In the genomic region with DNA sequence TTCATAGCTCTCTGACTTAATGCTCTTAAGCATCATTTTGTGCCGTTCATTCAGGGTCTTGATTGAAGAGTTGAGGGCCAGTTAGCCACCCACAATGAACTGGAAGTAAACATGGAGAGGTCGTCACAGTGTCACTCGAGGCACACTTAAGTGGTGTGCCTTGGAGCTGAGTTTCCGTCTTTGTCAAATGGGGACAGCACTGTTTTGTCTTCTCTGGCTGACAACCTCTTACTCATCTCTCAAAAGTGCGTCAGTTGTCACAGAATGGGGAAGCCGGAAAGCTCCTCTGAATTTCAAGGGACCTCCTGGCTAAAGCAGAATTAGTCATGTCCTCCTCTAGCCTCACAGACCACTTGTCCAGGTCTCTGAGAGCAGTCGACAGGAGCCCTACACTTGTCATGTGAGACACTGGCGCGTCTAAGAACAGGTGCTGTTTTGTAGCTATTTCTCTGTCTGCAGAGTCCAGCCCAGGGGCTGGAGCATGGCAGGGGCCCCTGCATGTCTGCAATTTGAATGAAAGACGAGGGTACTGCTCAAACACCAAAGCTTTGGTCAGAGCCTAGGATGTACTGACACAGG, we compare ENCODE assay signal across 7 cellular contexts.
A peak's percentile ranks its signal among the peaks of the same experiment; 100 is the strongest.
DNase-seq lines count a peak whose midpoint lies in the region; ATAC-seq, FAIRE-seq and TF ChIP-seq lines count a peak whose summit lies in the region.
"Not testable (repeated sequence)": the region's sequence is repeated elsewhere in the genome, so short reads cannot be mapped to it uniquely, and the experiment has no call there.

No MANE protein-coding gene starts in this region.

- not testable (repeated sequence) for H3K27ac ChIP-seq in K562 (ENCODE audit: extremely low read depth, low read depth, low read length); HepG2 (ENCODE audit: extremely low read length, insufficient read depth, low read length); upper lobe of right lung

- H3K9me3 ChIP-seq in K562 (replicated peaks; ENCODE audit: control insufficient read depth, insufficient read depth, low read depth, low read length); HepG2 (ENCODE audit: low read length); upper lobe of right lung: not testable (repeated sequence)

- not testable (repeated sequence) for H3K27me3 Mint-ChIP-seq in activated T-helper 17 cell treated with anti-CD3 and anti-CD28 coated beads, Interleukin-2, amount 50 U/mL, for 72 hours

- not testable (repeated sequence) for H3K4me1 ChIP-seq in K562 (replicated peaks in 1 of 2; ENCODE audit: control insufficient read depth in 2 of 2, insufficient read depth in 2 of 2, low read length in 2 of 2); HepG2 (ENCODE audit: insufficient read depth, low read length); upper lobe of right lung

- H3K4me3 ChIP-seq in K562; HepG2 (replicated peaks in 1 of 3; ENCODE audit: insufficient read depth in 1 of 3, low read depth in 2 of 3, low read length in 3 of 3); upper lobe of right lung: not testable (repeated sequence)

- not testable (repeated sequence) for H3K9me1 ChIP-seq in K562 (ENCODE audit: control insufficient read depth, insufficient read depth, low read length)

- not testable (repeated sequence) for TF ChIP-seq RAD21 in K562 (CRISPR knock-in tag; conservative IDR thresholded peaks at IDR 0.05 in 1 of 2, IDR thresholded peaks at IDR 0.05 in 1 of 2); HepG2 (CRISPR knock-in tag; IDR thresholded peaks at IDR 0.05)

- in situ Hi-C loops in K562 (cut with MboI); HepG2 (cut with HindIII; ENCODE audit: extremely low pct_ligation_motif_present, low pct_unique_long_range_greater_than_20kb): not testable (repeated sequence)

- peak; percentile 54 for ATAC-seq in activated T-helper 17 cell treated with anti-CD3 and anti-CD28 coated beads, Interleukin-2, amount 50 U/mL, for 72 hours (replicated peaks)
- not testable (repeated sequence) for ATAC-seq in K562
- ATAC-seq in HepG2 (peak; percentile 52), upper lobe of right lung (peak; percentile 31)

- H3K36me3 ChIP-seq in K562 (ENCODE audit: control insufficient read depth, insufficient read depth, low read length); HepG2 (replicated peaks in 1 of 2; ENCODE audit: control insufficient read depth in 1 of 2, insufficient read depth in 2 of 2, low read length in 2 of 2); upper lobe of right lung: not testable (repeated sequence)

- not testable (repeated sequence) for H2AFZ ChIP-seq in K562 (ENCODE audit: low read depth, low read length); HepG2 (ENCODE audit: low read length)

- not testable (repeated sequence) for H3K4me1 Mint-ChIP-seq in activated T-helper 17 cell treated with anti-CD3 and anti-CD28 coated beads, Interleukin-2, amount 50 U/mL, for 72 hours

- H3K4me2 ChIP-seq in K562 (ENCODE audit: insufficient read depth, low read length); HepG2 (ENCODE audit: low read depth, low read length): not testable (repeated sequence)

- TF ChIP-seq EP300 in K562 (IDR thresholded peaks at IDR 0.05; ENCODE audit: low read length); HepG2 (IDR thresholded peaks at IDR 0.05; ENCODE audit: low read depth in 2 of 2, low read length in 2 of 2); HepG2 (CRISPR knock-in tag; IDR thresholded peaks at IDR 0.05; ENCODE audit: borderline replicate concordance): not testable (repeated sequence)

- CTCF ChIA-PET in K562 (lab: Yijun Ruan, JAX; ENCODE audit: low intra/inter-chr PET ratio); HepG2 (lab: Yijun Ruan, JAX; ENCODE audit: low intra/inter-chr PET ratio, low total read pairs): not testable (repeated sequence)

- peak; percentile 26 for FAIRE-seq in K562 (lab: Jason Lieb, UNC)
- FAIRE-seq in HepG2 (lab: Jason Lieb, UNC), result not testable (repeated sequence)

- not testable (repeated sequence) for TF ChIP-seq CTCF in K562 (IDR thresholded peaks at IDR 0.05 in 2 of 3, conservative IDR thresholded peaks at IDR 0.05 in 1 of 3; ENCODE audit: insufficient read depth in 2 of 3, low read depth in 1 of 3, low read length in 3 of 3); HepG2 (CRISPR knock-in tag; IDR thresholded peaks at IDR 0.05); upper lobe of right lung (IDR thresholded peaks at IDR 0.05)

- H4K20me1 ChIP-seq in K562 (replicated peaks; ENCODE audit: control insufficient read depth, insufficient read depth, low read length); HepG2 (ENCODE audit: insufficient read depth, low read length): not testable (repeated sequence)

- not testable (repeated sequence) for TF ChIP-seq POLR2A in K562 (conservative IDR thresholded peaks at IDR 0.05); HepG2 (IDR thresholded peaks at IDR 0.05; ENCODE audit: insufficient read depth in 1 of 2, low read depth in 2 of 2, low read length in 2 of 2)

- intact Hi-C loops in K562 (cut with micrococcal nuclease); HepG2 (cut with micrococcal nuclease; ENCODE audit: unreplicated experiment); upper lobe of right lung (cut with DNase I): not testable (repeated sequence)

- H3K9ac ChIP-seq in K562 (ENCODE audit: insufficient read depth in 1 of 2, low read depth in 2 of 2, low read length in 2 of 2); HepG2 (ENCODE audit: insufficient read depth, low read depth, low read length): not testable (repeated sequence)

- POLR2A ChIA-PET in K562 (lab: Yijun Ruan, JAX); HepG2 (lab: Yijun Ruan, JAX): not testable (repeated sequence)

- DNase-seq in DMS79 treated with DMSO at 0.1 percent for 48 hours (lab: John Stamatoyannopoulos, UW), result peak; percentile 4
- DNase-seq in NCI-H510A (lab: John Stamatoyannopoulos, UW), result peak; percentile 2
- DNase-seq in K562 (ENCODE audit: extremely low read depth in 1 of 4, low spot score in 3 of 4); HepG2 (ENCODE audit: low spot score); upper lobe of right lung: not testable (repeated sequence)
- peak; percentile 57 for DNase-seq in islet precursor cell

- H3K27me3 ChIP-seq in K562 (ENCODE audit: control insufficient read depth in 2 of 2, insufficient read depth in 2 of 2, low read length in 2 of 2); HepG2 (ENCODE audit: control insufficient read depth in 1 of 2, insufficient read depth in 2 of 2, low read length in 2 of 2); upper lobe of right lung: not testable (repeated sequence)

- H3K9me3 Mint-ChIP-seq in activated T-helper 17 cell treated with anti-CD3 and anti-CD28 coated beads, Interleukin-2, amount 50 U/mL, for 72 hours, result not testable (repeated sequence)

- H3K36me3 Mint-ChIP-seq in activated T-helper 17 cell treated with anti-CD3 and anti-CD28 coated beads, Interleukin-2, amount 50 U/mL, for 72 hours (ENCODE audit: low read depth), result not testable (repeated sequence)

- not testable (repeated sequence) for H3K79me2 ChIP-seq in K562 (ENCODE audit: control insufficient read depth, insufficient read depth, low read length); HepG2 (ENCODE audit: insufficient read depth, low read length)

- H3K27ac Mint-ChIP-seq in activated T-helper 17 cell treated with anti-CD3 and anti-CD28 coated beads, Interleukin-2, amount 50 U/mL, for 72 hours, result not testable (repeated sequence)

- H3K4me3 Mint-ChIP-seq in activated T-helper 17 cell treated with anti-CD3 and anti-CD28 coated beads, Interleukin-2, amount 50 U/mL, for 72 hours, result not testable (repeated sequence)

- not testable (repeated sequence) for BruUV-seq in K562 (replicated peaks; lab: Mats Ljungman, UMichigan); HepG2 (replicated peaks; lab: Mats Ljungman, UMichigan)

- WGBS in K562 (ENCODE audit: insufficient coverage, low coverage, missing lambda C conversion rate), result 37% methylated on average over 5 of the region's 10 CpGs
- WGBS in HepG2 (ENCODE audit: low lambda C conversion rate), result 10% methylated on average over 5 of the region's 10 CpGs
